24 cellular contexts compared by ENCODE assay signal in the genomic region with DNA sequence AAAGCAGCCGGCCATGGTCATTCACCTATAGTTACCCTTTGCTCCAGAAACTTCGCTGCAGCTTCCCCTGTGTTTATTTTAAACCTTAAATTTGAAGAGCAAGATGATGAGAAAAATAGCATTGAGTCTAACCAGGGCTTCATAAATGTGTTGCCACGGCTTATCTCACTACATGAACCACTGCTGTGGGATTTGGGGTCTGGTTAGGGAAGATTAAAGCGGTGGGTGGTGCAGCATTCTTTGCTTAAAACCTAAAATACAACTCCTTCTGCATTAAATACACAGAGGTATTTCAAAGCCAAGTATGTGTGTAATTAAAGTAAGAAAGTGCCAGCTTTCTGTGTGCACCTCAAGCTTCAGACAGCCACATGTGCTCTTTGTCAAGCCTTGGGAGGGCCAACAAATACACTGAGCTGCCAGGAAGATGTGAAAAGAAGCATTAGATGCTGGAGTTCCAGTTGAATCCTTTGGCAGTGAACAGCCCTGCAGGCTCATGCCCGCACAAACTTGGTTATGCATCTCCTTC.
DNase-seq lines count a peak whose midpoint lies in the region; ATAC-seq and TF ChIP-seq lines count a peak whose summit lies in the region.
"Had no signal": no experiment of that assay in that cellular context is flagged by ENCODE, and none has a peak within 500 bp of the region (broad histone marks: within the 10 kb centered on the region; RNA-seq: fewer than 3 reads in every experiment).

No MANE protein-coding gene starts in this region.

- H3K4me2 ChIP-seq in PC-3 (ENCODE audit: low read length) = no peak overlapping the region

- H3K36me3 ChIP-seq in ACC112 (ENCODE audit: insufficient read depth, low read length) = no peaks in the 10 kb centered on the region
- H3K36me3 ChIP-seq in PC-3 (ENCODE audit: low read depth, low read length) = no peaks in the 10 kb centered on the region
- no peaks in the 10 kb centered on the region for H3K36me3 ChIP-seq in esophagus (ENCODE audit: control insufficient read depth in 2 of 2, insufficient read depth in 2 of 2, low read length in 1 of 2)
- H3K36me3 ChIP-seq in muscle layer of colon (ENCODE audit: insufficient read depth, low read length) = no peaks in the 10 kb centered on the region
- H3K36me3 ChIP-seq in right atrium auricular region = no peaks in the 10 kb centered on the region
- H3K36me3 ChIP-seq: BE2C had no signal

- H3K4me3 ChIP-seq in ACC112 (ENCODE audit: low read depth, low read length) = no peak overlapping the region
- no peak overlapping the region for H3K4me3 ChIP-seq in PC-3 (ENCODE audit: low read length)
- H3K4me3 ChIP-seq in esophagus (ENCODE audit: low read depth in 1 of 2, low read length in 2 of 2) = peak overlapping the region in 1 of 2 donors; percentile 20
- H3K4me3 ChIP-seq in muscle layer of colon (ENCODE audit: low read depth in 1 of 2, low read length in 2 of 2) = peak overlapping the region in 1 of 2 donors; percentile 49
- no peak overlapping the region for H3K4me3 ChIP-seq in right atrium auricular region
- H3K4me3 ChIP-seq: body of pancreas, coronary artery had no signal

- H3K9ac ChIP-seq in PC-3 (ENCODE audit: low read length) (no peak overlapping the region), muscle layer of colon (ENCODE audit: low read length) (no peak overlapping the region)

- H3K36me3 Mint-ChIP-seq in activated naive CD8-positive, alpha-beta T cell treated with anti-CD3 and anti-CD28 coated beads, Interleukin-2, amount 50 U/mL, for 24 hours (ENCODE audit: low read depth) = no peaks in the 10 kb centered on the region
- H3K36me3 Mint-ChIP-seq: activated naive CD4-positive, alpha-beta T cell treated with anti-CD3 and anti-CD28 coated beads, Interleukin-2, amount 50 U/mL, for 72 hours; WTC11 had no signal

- BruUV-seq in PC-3 (replicated peaks; lab: Mats Ljungman, UMichigan) = no TSS peak

- H3F3A ChIP-seq in PC-3 (ENCODE audit: low read length, unreplicated experiment) = no peaks in the 10 kb centered on the region

- 37 to 45% methylated on average over 5 of the region's 5 CpGs for WGBS in esophagus, 2 donors

- H3K27me3 ChIP-seq in ACC112 (ENCODE audit: insufficient read depth, low read length) (no peaks in the 10 kb centered on the region), PC-3 (ENCODE audit: low read length) (no peaks in the 10 kb centered on the region), esophagus (ENCODE audit: control insufficient read depth in 1 of 2, insufficient read depth in 2 of 2, low read length in 2 of 2) (no peaks in the 10 kb centered on the region), muscle layer of colon (ENCODE audit: control insufficient read depth in 1 of 2, insufficient read depth in 2 of 2, low read length in 2 of 2) (no peaks in the 10 kb centered on the region), right atrium auricular region (no peaks in the 10 kb centered on the region)
- H3K27me3 ChIP-seq: BE2C, body of pancreas had no signal

- intact Hi-C loops in PC-3 (cut with micrococcal nuclease) = no loop called here

- CTCF ChIA-PET in PC-3 (lab: Charles Lee) = interaction anchor here (0.6 kb wide), 1 partner anchor 163 kb away, joined by 3 read pairs; no protein-coding TSS in a partner anchor

- H4K20me1 ChIP-seq in PC-3 (ENCODE audit: low read length) = no peaks in the 10 kb centered on the region

- peaks cover 18% of the 10 kb centered on the region for H3K4me1 Mint-ChIP-seq in activated naive CD8-positive, alpha-beta T cell treated with anti-CD3 and anti-CD28 coated beads, Interleukin-2, amount 50 U/mL, for 24 hours
- H3K4me1 Mint-ChIP-seq: WTC11 had no signal

- DNase-seq in PC-3 = no peak
- DNase-seq in stimulated activated CD4-positive, alpha-beta T cell treated with anti-CD3 and anti-CD28 coated beads, Interleukin-12 subunit alpha, Interleukin-12 subunit beta, amount 100 ng/mL, for 4 hours = no peak
- no peak for DNase-seq in activated naive CD8-positive, alpha-beta T cell treated with anti-CD3 and anti-CD28 coated beads, Interleukin-2, amount 50 U/mL, for 24 hours
- DNase-seq in cerebellar nuclear complex (lab: John Stamatoyannopoulos, UW) = no peak
- DNase-seq in right atrium auricular region (ENCODE audit: low spot score) = no peak
- DNase-seq: BE2C; body of pancreas; DMS53; endodermal cell; NCI-H1105 treated with DMSO at 0.1 percent for 48 hours; RPMI8226; small intestine; stimulated activated CD4-positive, alpha-beta T cell treated with anti-CD3 and anti-CD28 coated beads, Interleukin-4, amount 100 ng/mL, for 24 hours; T-helper 9 cell had no signal

- H3K9me3 Mint-ChIP-seq in activated naive CD8-positive, alpha-beta T cell treated with anti-CD3 and anti-CD28 coated beads, Interleukin-2, amount 50 U/mL, for 24 hours = peaks cover 3% of the 10 kb centered on the region
- H3K9me3 Mint-ChIP-seq: activated naive CD4-positive, alpha-beta T cell treated with anti-CD3 and anti-CD28 coated beads, Interleukin-2, amount 50 U/mL, for 72 hours; activated T-helper 17 cell treated with anti-CD3 and anti-CD28 coated beads, Interleukin-2, amount 50 U/mL, for 72 hours; endodermal cell; neural crest cell; stimulated activated naive CD8-positive, alpha-beta T cell treated with anti-CD3 and anti-CD28 coated beads, Interleukin-15, Interleukin-2, amounts not matched to agents 100 ng/mL and 50 ng/mL, for 24 hours; WTC11 had no signal

- ATAC-seq in PC-3 = no peak
- no peak for ATAC-seq in activated naive CD8-positive, alpha-beta T cell treated with anti-CD3 and anti-CD28 coated beads, Interleukin-2, amount 50 U/mL, for 24 hours
- ATAC-seq: activated naive CD4-positive, alpha-beta T cell treated with anti-CD3 and anti-CD28 coated beads, Interleukin-2, amount 50 U/mL, for 72 hours; activated T-helper 17 cell treated with anti-CD3 and anti-CD28 coated beads, Interleukin-2, amount 50 U/mL, for 72 hours; body of pancreas; WTC11 had no signal

- H2AFZ ChIP-seq in ACC112 (ENCODE audit: low read length, unreplicated experiment) (no peak overlapping the region), PC-3 (ENCODE audit: low read length) (no peak overlapping the region)

- no peak for TF ChIP-seq CTCF in PC-3 (conservative IDR thresholded peaks at IDR 0.05; ENCODE audit: low read depth, low read length)
- TF ChIP-seq CTCF in right atrium auricular region (IDR thresholded peaks at IDR 0.05) = no peak

- no peaks in the 10 kb centered on the region for H3K9me2 ChIP-seq in PC-3 (replicated peaks; ENCODE audit: low read length)

- H3K4me3 Mint-ChIP-seq in activated naive CD8-positive, alpha-beta T cell treated with anti-CD3 and anti-CD28 coated beads, Interleukin-2, amount 50 U/mL, for 24 hours = no peak overlapping the region
- H3K4me3 Mint-ChIP-seq: activated T-helper 17 cell treated with anti-CD3 and anti-CD28 coated beads, Interleukin-2, amount 50 U/mL, for 72 hours; endodermal cell; neural crest cell; stimulated activated naive CD8-positive, alpha-beta T cell treated with anti-CD3 and anti-CD28 coated beads, Interleukin-15, Interleukin-2, amounts not matched to agents 100 ng/mL and 50 ng/mL, for 24 hours; WTC11 had no signal

- H3K9me3 ChIP-seq in PC-3 (ENCODE audit: low read length) (no peaks in the 10 kb centered on the region), esophagus (ENCODE audit: control insufficient read depth in 2 of 2, insufficient read depth in 1 of 2, low read depth in 1 of 2, low read length in 1 of 2) (no peaks in the 10 kb centered on the region), muscle layer of colon (ENCODE audit: low read length) (no peaks in the 10 kb centered on the region), right atrium auricular region (no peaks in the 10 kb centered on the region)
- H3K9me3 ChIP-seq: BE2C, body of pancreas had no signal

- peak overlapping the region; percentile 42 for H3K27ac ChIP-seq in ACC112 (ENCODE audit: low read depth, low read length)
- H3K27ac ChIP-seq in PC-3 (ENCODE audit: low read length) = peak overlapping the region; percentile 54
- H3K27ac ChIP-seq in esophagus (ENCODE audit: low read depth in 2 of 2, low read length in 1 of 2) = peak overlapping the region; percentile 42 to 47
- peak overlapping the region; percentile 74 for H3K27ac ChIP-seq in muscle layer of colon (ENCODE audit: low read depth, low read length)
- H3K27ac ChIP-seq in right atrium auricular region = no peak overlapping the region
- H3K27ac ChIP-seq: body of pancreas, coronary artery had no signal

- peaks cover 32% of the 10 kb centered on the region for H3K4me1 ChIP-seq in ACC112 (ENCODE audit: control insufficient read depth, insufficient read depth, low read length, unreplicated experiment)
- peaks cover 35% of the 10 kb centered on the region for H3K4me1 ChIP-seq in PC-3 (ENCODE audit: insufficient read depth, low read length)
- H3K4me1 ChIP-seq in esophagus (ENCODE audit: control insufficient read depth in 2 of 2, insufficient read depth in 2 of 2, low read length in 1 of 2) = peaks cover 0 to 3% of the 10 kb centered on the region in 2 donors
- peaks cover 46% of the 10 kb centered on the region for H3K4me1 ChIP-seq in muscle layer of colon (ENCODE audit: insufficient read depth, low read length)
- no peaks in the 10 kb centered on the region for H3K4me1 ChIP-seq in right atrium auricular region
- H3K4me1 ChIP-seq: BE2C, body of pancreas had no signal

- peaks cover 6% of the 10 kb centered on the region for H3K27me3 Mint-ChIP-seq in activated naive CD8-positive, alpha-beta T cell treated with anti-CD3 and anti-CD28 coated beads, Interleukin-2, amount 50 U/mL, for 24 hours
- H3K27me3 Mint-ChIP-seq: progenitor cell of endocrine pancreas had no signal

- no peaks in the 10 kb centered on the region for H3K79me2 ChIP-seq in ACC112 (ENCODE audit: control insufficient read depth, insufficient read depth, low read length, unreplicated experiment)
- H3K79me2 ChIP-seq in PC-3 (ENCODE audit: low read length) = no peaks in the 10 kb centered on the region

- H3K27ac Mint-ChIP-seq in activated naive CD8-positive, alpha-beta T cell treated with anti-CD3 and anti-CD28 coated beads, Interleukin-2, amount 50 U/mL, for 24 hours = no peak overlapping the region
- H3K27ac Mint-ChIP-seq: activated naive CD4-positive, alpha-beta T cell treated with anti-CD3 and anti-CD28 coated beads, Interleukin-2, amount 50 U/mL, for 72 hours; activated T-helper 17 cell treated with anti-CD3 and anti-CD28 coated beads, Interleukin-2, amount 50 U/mL, for 72 hours; endodermal cell; progenitor cell of endocrine pancreas; stimulated activated naive CD8-positive, alpha-beta T cell treated with anti-CD3 and anti-CD28 coated beads, Interleukin-15, Interleukin-2, amounts not matched to agents 100 ng/mL and 50 ng/mL, for 24 hours; WTC11 had no signal

- POLR2A ChIA-PET in PC-3 (lab: Charles Lee; ENCODE audit: unreplicated experiment) = no interaction called here

Comparison
In these comparisons a context has a peak if more than half of its experiments do, and no peak if none do; other contexts are left out.
1. H3K27ac ChIP-seq: peak in ACC112 (single experiment), PC-3 (single experiment), esophagus (2 of 2) and muscle layer of colon (single experiment); none in right atrium auricular region (0 of 2).